Comparison of ENCODE assay signal across 13 cellular contexts in the genomic region with DNA sequence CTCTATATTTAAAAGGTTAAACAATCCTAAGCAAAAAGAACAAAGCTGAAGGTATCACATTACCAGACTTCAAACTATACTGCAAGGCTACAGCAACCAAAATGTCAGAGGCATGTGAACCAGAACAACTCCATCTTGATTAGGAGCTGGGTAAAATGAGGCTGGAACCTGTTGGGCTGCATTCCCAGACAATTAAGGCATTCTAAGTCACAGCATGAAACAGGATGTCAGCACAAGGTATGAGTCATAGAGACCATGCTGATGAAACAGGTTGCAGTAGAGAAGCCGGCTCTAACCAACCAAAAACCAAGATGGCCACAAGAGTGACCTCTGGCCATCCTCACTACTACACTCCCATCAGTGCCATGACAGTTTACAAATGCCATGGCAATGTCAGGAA.
DNase-seq lines count a peak whose midpoint lies in the region; ATAC-seq and TF ChIP-seq lines count a peak whose summit lies in the region.
"Had no signal": no experiment of that assay in that cellular context is flagged by ENCODE, and none has a peak within 500 bp of the region (broad histone marks: within the 10 kb centered on the region; RNA-seq: fewer than 3 reads in every experiment).

No MANE protein-coding gene starts in this region.

- H3K9me3 Mint-ChIP-seq in stimulated activated naive CD8-positive, alpha-beta T cell treated with anti-CD3 and anti-CD28 coated beads, Interleukin-15, amount 100 ng/mL, for 72 hours = peaks cover 3 to 12% of the 10 kb centered on the region in 2 donors

- no peaks in the 10 kb centered on the region for H3K4me1 Mint-ChIP-seq in stimulated activated naive CD8-positive, alpha-beta T cell treated with anti-CD3 and anti-CD28 coated beads, Interleukin-15, amount 100 ng/mL, for 72 hours

- no peak overlapping the region for H3K4me3 ChIP-seq in fibroblast of the aortic adventitia (ENCODE audit: low read depth, low read length)
- H3K4me3 ChIP-seq in effector memory CD4-positive, alpha-beta T cell (ENCODE audit: insufficient read depth, low read depth, low read length, poor library complexity, severe bottlenecking) = no peak overlapping the region
- H3K4me3 ChIP-seq: esophagus muscularis mucosa, left ventricle myocardium inferior, thyroid gland had no signal

- no peaks in the 10 kb centered on the region for H3K27me3 Mint-ChIP-seq in stimulated activated naive CD8-positive, alpha-beta T cell treated with anti-CD3 and anti-CD28 coated beads, Interleukin-15, amount 100 ng/mL, for 72 hours

- peak overlapping the region in 1 of 2 donors; percentile 27 for H3K27ac Mint-ChIP-seq in stimulated activated naive CD8-positive, alpha-beta T cell treated with anti-CD3 and anti-CD28 coated beads, Interleukin-15, amount 100 ng/mL, for 72 hours

- DNase-seq in stimulated activated naive CD8-positive, alpha-beta T cell treated with anti-CD3 and anti-CD28 coated beads, Interleukin-15, amount 100 ng/mL, for 72 hours = no peak
- no peak for DNase-seq in stimulated activated naive CD8-positive, alpha-beta T cell treated with anti-CD3 and anti-CD28 coated beads, Interleukin-15, Interleukin-2, amounts not matched to agents 100 U/mL and 50 U/mL, for 24 hours
- peak; percentile 33 for DNase-seq in RPMI7951 (ENCODE audit: low read depth)
- DNase-seq in fibroblast of the aortic adventitia (ENCODE audit: low read depth) = peak; percentile 9
- DNase-seq in COR-L47 (lab: John Stamatoyannopoulos, UW) = no peak
- no peak for DNase-seq in effector memory CD4-positive, alpha-beta T cell
- DNase-seq: aorta, left ventricle myocardium inferior, NCI-H446 treated with DMSO at 0.1 percent for 48 hours, thyroid gland had no signal

- no peak overlapping the region for H3K27ac ChIP-seq in effector memory CD4-positive, alpha-beta T cell (ENCODE audit: insufficient read depth, low read length, poor library complexity, severe bottlenecking)
- H3K27ac ChIP-seq: esophagus muscularis mucosa, left ventricle myocardium inferior, thyroid gland had no signal

- H3K36me3 ChIP-seq in effector memory CD4-positive, alpha-beta T cell (ENCODE audit: control insufficient read depth, insufficient read depth, low read length) = no peaks in the 10 kb centered on the region
- H3K36me3 ChIP-seq: esophagus muscularis mucosa, left ventricle myocardium inferior, thyroid gland had no signal

- no peak overlapping the region for H3K4me3 Mint-ChIP-seq in stimulated activated naive CD8-positive, alpha-beta T cell treated with anti-CD3 and anti-CD28 coated beads, Interleukin-15, amount 100 ng/mL, for 72 hours

- no peaks in the 10 kb centered on the region for H3K27me3 ChIP-seq in effector memory CD4-positive, alpha-beta T cell (replicated peaks; ENCODE audit: control insufficient read depth, insufficient read depth, low read length, poor library complexity, severe bottlenecking)
- H3K27me3 ChIP-seq: esophagus muscularis mucosa, thyroid gland had no signal

- H3K4me1 ChIP-seq in effector memory CD4-positive, alpha-beta T cell (ENCODE audit: control insufficient read depth, insufficient read depth, low read length, poor library complexity, severe bottlenecking) = no peaks in the 10 kb centered on the region
- H3K4me1 ChIP-seq: esophagus muscularis mucosa, left ventricle myocardium inferior, thyroid gland had no signal

- no peak for TF ChIP-seq CTCF in fibroblast of the aortic adventitia (IDR thresholded peaks at IDR 0.05; ENCODE audit: insufficient read depth, low read length)

- peak; percentile 40 for ATAC-seq in stimulated activated naive CD8-positive, alpha-beta T cell treated with anti-CD3 and anti-CD28 coated beads, Interleukin-15, amount 100 ng/mL, for 72 hours
- no peak for ATAC-seq in stimulated activated naive CD8-positive, alpha-beta T cell treated with anti-CD3 and anti-CD28 coated beads, Interleukin-15, Interleukin-2, amounts not matched to agents 100 U/mL and 50 U/mL, for 24 hours
- ATAC-seq in GM19463 (IDR thresholded peaks at IDR 0.05; ENCODE audit: unreplicated experiment) = no peak
- no peak for ATAC-seq in GM21723 (IDR thresholded peaks at IDR 0.05; ENCODE audit: unreplicated experiment)

- no peaks in the 10 kb centered on the region for H3K9me3 ChIP-seq in effector memory CD4-positive, alpha-beta T cell (ENCODE audit: control insufficient read depth, low read length)
- H3K9me3 ChIP-seq: esophagus muscularis mucosa, left ventricle myocardium inferior, thyroid gland had no signal

Comparison
In these comparisons a context has a peak if more than half of its experiments do, and no peak if none do; other contexts are left out.
1. DNase-seq: peak in RPMI7951 (single experiment) and fibroblast of the aortic adventitia (single experiment); none in stimulated activated naive CD8-positive, alpha-beta T cell treated with anti-CD3 and anti-CD28 coated beads, Interleukin-15, amount 100 ng/mL, for 72 hours (0 of 2), stimulated activated naive CD8-positive, alpha-beta T cell treated with anti-CD3 and anti-CD28 coated beads, Interleukin-15, Interleukin-2, amounts not matched to agents 100 U/mL and 50 U/mL, for 24 hours (single experiment), COR-L47 (single experiment) and effector memory CD4-positive, alpha-beta T cell (0 of 3).